ENCODE assay signal across 9 cellular contexts in the genomic region with DNA sequence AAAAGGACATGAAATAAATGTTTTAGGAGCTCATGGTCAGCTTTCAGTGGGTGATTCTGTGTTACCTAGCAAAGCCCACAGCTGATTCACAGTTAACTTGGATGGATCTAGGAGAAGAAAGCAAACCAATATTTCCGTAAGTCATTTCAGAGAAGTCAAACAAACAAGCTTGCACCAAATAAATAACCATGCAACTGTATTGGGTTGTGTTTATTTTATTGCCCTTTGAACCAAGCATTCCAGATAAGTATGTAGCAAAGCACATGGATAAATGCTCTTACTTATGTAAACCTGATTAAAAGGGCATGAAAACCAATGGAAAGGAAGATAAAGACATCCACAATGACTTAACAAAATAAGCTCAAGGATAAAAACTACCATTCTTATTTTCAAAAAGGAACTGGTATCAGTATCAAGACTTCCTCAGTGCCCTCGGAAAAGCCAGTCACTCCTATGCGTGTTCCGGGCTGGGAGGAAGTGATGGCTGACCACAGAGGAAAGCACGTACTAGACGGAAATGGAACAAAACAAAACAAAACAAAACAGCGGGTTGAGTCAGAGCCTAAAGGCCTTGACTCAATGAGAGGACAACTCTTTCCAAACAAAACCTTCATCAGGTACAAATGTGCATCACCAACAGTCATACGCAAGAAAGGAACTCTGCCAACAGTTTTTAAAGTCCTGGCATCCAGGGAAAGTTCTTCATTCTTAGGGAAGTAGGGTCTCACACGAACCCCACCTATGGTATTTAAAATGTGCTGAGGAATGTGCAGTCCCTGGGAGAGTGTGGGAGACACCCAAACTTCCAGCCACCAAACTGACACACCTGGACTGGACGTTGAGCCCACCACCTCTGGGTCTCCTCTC.
DNase-seq lines count a peak whose midpoint lies in the region; ATAC-seq and TF ChIP-seq lines count a peak whose summit lies in the region.
"Had no signal": no experiment of that assay in that cellular context is flagged by ENCODE, and none has a peak within 500 bp of the region (broad histone marks: within the 10 kb centered on the region; RNA-seq: fewer than 3 reads in every experiment).

No MANE protein-coding gene starts in this region.

- peak overlapping the region; percentile 55 for H3K27ac ChIP-seq in RWPE1

- peaks cover 63% of the 10 kb centered on the region for H3K4me1 Mint-ChIP-seq in activated naive CD4-positive, alpha-beta T cell treated with anti-CD3 and anti-CD28 coated beads for 36 hours (ENCODE audit: low read depth)

- peak overlapping the region; percentile 55 for H3K27ac Mint-ChIP-seq in activated naive CD4-positive, alpha-beta T cell treated with anti-CD3 and anti-CD28 coated beads for 36 hours

- peaks cover 2% of the 10 kb centered on the region for H3K9me3 Mint-ChIP-seq in activated naive CD4-positive, alpha-beta T cell treated with anti-CD3 and anti-CD28 coated beads for 36 hours

- POLR2A ChIA-PET in RWPE1 (lab: Yijun Ruan, JAX; ENCODE audit: low non-redundant PET) = no interaction called here

- H3K4me3 Mint-ChIP-seq in activated naive CD4-positive, alpha-beta T cell treated with anti-CD3 and anti-CD28 coated beads for 36 hours = peak overlapping the region; percentile 9

- intact Hi-C loops in activated naive CD4-positive, alpha-beta T cell treated with anti-CD3 and anti-CD28 coated beads for 36 hours (cut with micrococcal nuclease) = loop anchor here (1.0 to 2.0 kb wide), 5 partner anchors 101 to 301 kb away; partner anchors contain the start of genes ABHD5 and ANO10
- intact Hi-C loops in left ventricle myocardium superior (cut with micrococcal nuclease) = no loop called here

- no peaks in the 10 kb centered on the region for H3K36me3 Mint-ChIP-seq in activated naive CD4-positive, alpha-beta T cell treated with anti-CD3 and anti-CD28 coated beads for 36 hours (ENCODE audit: low read depth)

- peak; percentile 57 for ATAC-seq in GM19025 (IDR thresholded peaks at IDR 0.05; ENCODE audit: low read depth, unreplicated experiment)
- peak; percentile 69 for ATAC-seq in left ventricle myocardium superior
- ATAC-seq: HCT116 had no signal

- CTCF ChIA-PET in RWPE1 (lab: Yijun Ruan, JAX) = interaction anchor here (0.9 to 1.2 kb wide), 2 partner anchors 12 to 15 kb away, joined by 3 to 4 read pairs; no protein-coding TSS in a partner anchor
- CTCF ChIA-PET in activated naive CD4-positive, alpha-beta T cell treated with anti-CD3 and anti-CD28 coated beads for 36 hours (lab: Charles Lee) = interaction anchor here (0.6 to 1.4 kb wide), 8 partner anchors 11 to 428 kb away, joined by 3 to 6 read pairs (median 4); no protein-coding TSS in a partner anchor

- DNase-seq in RWPE1 (ENCODE audit: low spot score) = peak; percentile 47
- DNase-seq in activated naive CD4-positive, alpha-beta T cell treated with anti-CD3 and anti-CD28 coated beads for 36 hours = peak; percentile 87
- DNase-seq in left ventricle myocardium superior = no peak
- DNase-seq in stimulated activated CD4-positive, alpha-beta T cell treated with anti-CD3 and anti-CD28 coated beads, Interleukin-4, amount 100 ng/mL, for 48 hours (ENCODE audit: low read depth in 2 of 2) = peak; percentile 38 to 50
- no peak for DNase-seq in iPS-NIHi7 (ENCODE audit: extremely low spot score)
- DNase-seq in DMS79 treated with DMSO at 0.1 percent for 48 hours (lab: John Stamatoyannopoulos, UW) = no peak
- no peak for DNase-seq in NCI-H187 treated with DMSO at 0.1 percent for 48 hours (lab: John Stamatoyannopoulos, UW)

- H3K27me3 Mint-ChIP-seq in activated naive CD4-positive, alpha-beta T cell treated with anti-CD3 and anti-CD28 coated beads for 36 hours (ENCODE audit: low read depth) = no peaks in the 10 kb centered on the region

- no peak for TF ChIP-seq CTCF in RWPE1 (conservative IDR thresholded peaks at IDR 0.05; ENCODE audit: low read depth)

Comparison
In these comparisons a context has a peak if more than half of its experiments do, and no peak if none do; other contexts are left out.
1. DNase-seq: peak in RWPE1 (single experiment), activated naive CD4-positive, alpha-beta T cell treated with anti-CD3 and anti-CD28 coated beads for 36 hours (single experiment) and stimulated activated CD4-positive, alpha-beta T cell treated with anti-CD3 and anti-CD28 coated beads, Interleukin-4, amount 100 ng/mL, for 48 hours (2 of 2); none in left ventricle myocardium superior (single experiment), iPS-NIHi7 (single experiment), DMS79 treated with DMSO at 0.1 percent for 48 hours (single experiment) and NCI-H187 treated with DMSO at 0.1 percent for 48 hours (single experiment).